24 cellular contexts compared by ENCODE assay signal in the genomic region with DNA sequence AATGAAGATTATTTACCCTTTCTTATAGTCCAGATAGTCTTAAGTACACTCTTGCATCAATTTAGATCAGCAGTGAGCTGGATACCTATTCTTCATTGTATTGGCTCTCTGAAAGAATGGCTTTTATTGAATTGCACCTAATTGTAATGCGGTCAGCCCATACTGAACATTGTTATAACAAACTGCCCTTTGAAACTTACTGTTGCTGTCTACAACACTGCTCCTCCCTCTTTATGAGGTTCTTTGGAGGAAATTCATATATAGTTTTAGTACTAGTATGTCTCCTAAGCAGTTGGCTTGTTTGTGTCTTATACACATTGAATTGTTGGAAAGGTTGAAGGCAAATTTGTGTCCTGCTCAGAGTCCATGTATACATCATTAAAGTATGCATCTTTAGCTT.
A peak's percentile ranks its signal among the peaks of the same experiment; 100 is the strongest.
DNase-seq lines count a peak whose midpoint lies in the region; ATAC-seq, FAIRE-seq and TF ChIP-seq lines count a peak whose summit lies in the region.
"Had no signal": no experiment of that assay in that cellular context is flagged by ENCODE, and none has a peak within 500 bp of the region (broad histone marks: within the 10 kb centered on the region; RNA-seq: fewer than 3 reads in every experiment).

No MANE protein-coding gene starts in this region.

- peak overlapping the region in 1 of 2 donors; percentile 34 for H3K4me3 ChIP-seq in mucosa of rectum (ENCODE audit: low read length in 2 of 2)
- H3K4me3 ChIP-seq in transverse colon: no peak overlapping the region
- H3K4me3 ChIP-seq: BLaER1 had no signal

- no peak for TF ChIP-seq CTCF in transverse colon (IDR thresholded peaks at IDR 0.05)

- H3K9me3 ChIP-seq in mucosa of rectum (ENCODE audit: control insufficient read depth in 2 of 2, low read length in 2 of 2) (no peaks in the 10 kb centered on the region), transverse colon (peaks cover 0 to 2% of the 10 kb centered on the region in 2 donors)
- H3K9me3 ChIP-seq: BE2C, BLaER1 had no signal

- no peak for TF ChIP-seq POLR2A in transverse colon (IDR thresholded peaks at IDR 0.05)

- H3K27me3 ChIP-seq in mucosa of rectum (ENCODE audit: control insufficient read depth in 2 of 2, insufficient read depth in 2 of 2, low read length in 2 of 2) (no peaks in the 10 kb centered on the region), transverse colon (no peaks in the 10 kb centered on the region)
- H3K27me3 ChIP-seq: BE2C, BLaER1 had no signal

- no peak overlapping the region for H3K9ac ChIP-seq in mucosa of rectum (ENCODE audit: low read depth in 1 of 2, low read length in 2 of 2)
- H3K9ac ChIP-seq: BLaER1 had no signal

- H3K4me1 ChIP-seq in mucosa of rectum (ENCODE audit: control insufficient read depth in 2 of 2, insufficient read depth in 2 of 2, low read length in 2 of 2) (peaks cover 0 to 11% of the 10 kb centered on the region in 2 donors), transverse colon (peaks cover 0 to 47% (median 15%) of the 10 kb centered on the region in 4 donors)
- H3K4me1 ChIP-seq: BE2C, BLaER1 had no signal

- intact Hi-C loops in left colon (cut with DNase I, micrococcal nuclease) (no loop called here), transverse colon (cut with DNase I; ENCODE audit: low total_unique reads) (no loop called here)

- 64 to 75% methylated on average over 1 of the region's 1 CpG for WGBS in transverse colon (ENCODE audit: low coverage in 1 of 2), 2 donors

- no peak for DNase-seq in left colon
- DNase-seq in transverse colon: no peak
- no peak for DNase-seq in NCI-H526 treated with DMSO at 0.1 percent for 48 hours (lab: John Stamatoyannopoulos, UW)
- no peak for DNase-seq in stimulated activated CD4-positive, alpha-beta T cell treated with anti-CD3 and anti-CD28 coated beads, Interleukin-4, amount 100 ng/mL, for 24 hours
- DNase-seq: 8988T; ACHN; BE2C; C1 segment of cervical spinal cord; CD4-positive, alpha-beta memory T cell; CD4-positive, CD25-positive, alpha-beta regulatory T cell; CD8-positive, alpha-beta memory T cell; COR-L47; DMS79 treated with DMSO at 0.1 percent for 48 hours; GF-D8 had no signal

- no peaks in the 10 kb centered on the region for H3K36me3 ChIP-seq in mucosa of rectum (ENCODE audit: control insufficient read depth in 2 of 2, insufficient read depth in 2 of 2, low read length in 2 of 2)
- no peaks in the 10 kb centered on the region for H3K36me3 ChIP-seq in transverse colon
- H3K36me3 ChIP-seq: BE2C, BLaER1 had no signal

- in situ Hi-C loops in transverse colon (cut with MboI; ENCODE audit: low pct_ligation_motif_present in 1 of 4, low pct_unique_long_range_greater_than_20kb in 1 of 4, low sequenced_read_pairs in 3 of 4): no loop called here

- H3K27ac ChIP-seq in mucosa of rectum (ENCODE audit: low read depth in 2 of 2, low read length in 2 of 2): peak overlapping the region; percentile 73 to 74
- H3K27ac ChIP-seq in transverse colon: peak overlapping the region; percentile 66 to 77 (median 72)
- H3K27ac ChIP-seq: BLaER1 had no signal

- ATAC-seq in left colon: peak; percentile 91
- ATAC-seq in HG03135 (IDR thresholded peaks at IDR 0.05; ENCODE audit: unreplicated experiment): no peak
- no peak for ATAC-seq in GM21723 (IDR thresholded peaks at IDR 0.05; ENCODE audit: unreplicated experiment)

- no peak for TF ChIP-seq EP300 in transverse colon (IDR thresholded peaks at IDR 0.05; ENCODE audit: low read depth)

- peak; percentile 85 for FAIRE-seq in colon (lab: Jason Lieb, UNC)
- FAIRE-seq: A204.1, D721Med, G401.6, GM12892, GM18507 had no signal
